26 cellular contexts compared by ENCODE assay signal in the genomic region with DNA sequence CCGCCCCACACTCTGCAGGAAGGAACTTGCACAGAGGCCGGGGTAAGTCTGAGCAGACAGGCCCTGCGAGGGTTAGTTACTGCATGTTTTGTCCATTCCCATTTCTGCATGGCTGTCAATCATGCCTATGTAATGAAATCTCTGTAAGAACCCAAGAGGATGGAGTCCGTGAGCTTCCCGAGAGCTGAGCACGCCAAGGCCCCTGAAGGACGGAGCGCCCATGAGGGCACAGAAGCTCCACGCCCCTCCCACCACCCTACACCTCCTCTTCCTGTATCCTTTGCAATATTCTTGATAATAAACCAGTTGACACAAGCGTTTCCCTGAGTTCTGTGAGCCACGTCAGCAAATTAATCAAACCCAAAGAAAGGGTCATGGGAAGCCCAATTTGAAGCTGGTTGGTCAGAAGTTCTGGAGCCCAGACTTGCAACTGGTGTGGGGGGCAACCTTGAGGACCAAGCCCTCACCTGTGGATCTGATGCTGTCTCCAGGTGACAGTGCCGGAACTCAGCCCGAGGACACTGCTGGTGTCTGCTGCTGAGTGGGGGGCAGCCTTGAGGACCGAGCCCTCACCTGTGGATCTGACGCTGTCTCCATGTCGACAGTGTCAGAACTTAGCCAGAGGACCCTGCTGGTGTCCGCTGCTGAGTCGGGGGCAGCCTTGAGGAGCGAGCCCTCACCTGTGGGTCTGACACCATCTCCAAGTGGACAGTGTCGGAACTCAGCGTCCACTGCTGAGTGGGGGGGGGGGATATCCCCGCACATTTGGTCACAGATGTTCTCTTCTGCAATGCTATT.
DNase-seq lines count a peak whose midpoint lies in the region; ATAC-seq, FAIRE-seq and TF ChIP-seq lines count a peak whose summit lies in the region.
"Had no signal": no experiment of that assay in that cellular context is flagged by ENCODE, and none has a peak within 500 bp of the region (broad histone marks: within the 10 kb centered on the region; RNA-seq: fewer than 3 reads in every experiment).

No MANE protein-coding gene starts in this region.

- H2AFZ ChIP-seq in HepG2 (ENCODE audit: low read length), result no peak overlapping the region

- no TSS peak for BruUV-seq in HepG2 (replicated peaks; lab: Mats Ljungman, UMichigan)

- peak; percentile 54 for DNase-seq in cardiac septum (ENCODE audit: low spot score)
- DNase-seq in heart left ventricle, result no peak
- no peak for DNase-seq in HepG2 (ENCODE audit: low spot score)
- DNase-seq in sigmoid colon, result peak; percentile 30
- DNase-seq in GM13977 (ENCODE audit: low spot score), result no peak
- DNase-seq in GM20000 (ENCODE audit: low spot score), result no peak
- DNase-seq in activated CD4-positive, alpha-beta T cell treated with anti-CD3 and anti-CD28 coated beads for 1 hour, result no peak
- DNase-seq: AML-193; CD4-positive, alpha-beta T cell; KBM-7; MV-4-11; NCI-H1105; NCI-H146; NCI-H2029; NCI-H446; NCI-H524 treated with DMSO at 0.1 percent for 48 hours; NCI-H774; NK-92 treated with Interleukin-12 subunit alpha and Interleukin-12 subunit beta, amount 100 ng/mL, for 24 hours; PC-3; SJCRH30 had no signal

- intact Hi-C loops in cardiac septum (cut with DNase I), result no loop called here
- intact Hi-C loops in heart left ventricle (cut with DNase I), result no loop called here
- intact Hi-C loops in HepG2 (cut with micrococcal nuclease; ENCODE audit: unreplicated experiment), result no loop called here
- intact Hi-C loops in sigmoid colon (cut with DNase I), result no loop called here

- 84 to 87% (median 85%) methylated on average over 19 to 22 of the region's 22 CpGs for WGBS in heart left ventricle, 4 donors
- 30% methylated on average over 8 of the region's 22 CpGs for WGBS in HepG2 (ENCODE audit: low lambda C conversion rate)
- WGBS in sigmoid colon, 2 donors, result 89 to 91% methylated on average over 22 of the region's 22 CpGs

- TF ChIP-seq RAD21 in HepG2 (CRISPR knock-in tag; IDR thresholded peaks at IDR 0.05), result no peak

- H3K4me1 ChIP-seq in heart left ventricle (no peaks in the 10 kb centered on the region), HepG2 (ENCODE audit: insufficient read depth, low read length) (no peaks in the 10 kb centered on the region), sigmoid colon (no peaks in the 10 kb centered on the region)
- H3K4me1 ChIP-seq: SJCRH30 had no signal

- H4K20me1 ChIP-seq in HepG2 (ENCODE audit: insufficient read depth, low read length), result peaks cover 2% of the 10 kb centered on the region; the same call in 1 of the 2 replicates

- TF ChIP-seq EP300 in HepG2 (IDR thresholded peaks at IDR 0.05; ENCODE audit: low read depth in 2 of 2, low read length in 2 of 2) (no peak), HepG2 (CRISPR knock-in tag; IDR thresholded peaks at IDR 0.05; ENCODE audit: borderline replicate concordance) (no peak), sigmoid colon (IDR thresholded peaks at IDR 0.05) (no peak)

- H3K36me3 ChIP-seq in heart left ventricle (no peaks in the 10 kb centered on the region), HepG2 (replicated peaks in 1 of 2; ENCODE audit: control insufficient read depth in 1 of 2, insufficient read depth in 2 of 2, low read length in 2 of 2) (no peaks in the 10 kb centered on the region), sigmoid colon (no peaks in the 10 kb centered on the region)
- H3K36me3 ChIP-seq: BLaER1 treated with 17β-estradiol and CSF1 and Interleukin-3, amounts not matched to agents 10 nM and 100 nM; SJCRH30 had no signal

- H3K4me3 ChIP-seq in heart left ventricle (no peak overlapping the region), HepG2 (replicated peaks in 1 of 3; ENCODE audit: insufficient read depth in 1 of 3, low read depth in 2 of 3, low read length in 3 of 3) (no peak overlapping the region), sigmoid colon (no peak overlapping the region)
- H3K4me3 ChIP-seq: BLaER1 treated with 17β-estradiol and CSF1 and Interleukin-3, amounts not matched to agents 10 nM and 100 nM; SJCRH30 had no signal

- no peak for FAIRE-seq in HepG2 (lab: Jason Lieb, UNC)
- FAIRE-seq: A204.1, D721Med, H54 had no signal

- POLR2A ChIA-PET in HepG2 (lab: Yijun Ruan, JAX), result no interaction called here

- H3K27ac ChIP-seq in heart left ventricle (no peak overlapping the region), HepG2 (ENCODE audit: extremely low read length, insufficient read depth, low read length) (no peak overlapping the region), sigmoid colon (no peak overlapping the region)
- H3K27ac ChIP-seq: BLaER1 treated with 17β-estradiol and CSF1 and Interleukin-3, amounts not matched to agents 10 nM and 100 nM; SJCRH30 had no signal

- no peak overlapping the region for H3K4me2 ChIP-seq in HepG2 (ENCODE audit: low read depth, low read length)
- H3K4me2 ChIP-seq: BLaER1 treated with 17β-estradiol and CSF1 and Interleukin-3, amounts not matched to agents 10 nM and 100 nM had no signal

- H3K9me3 ChIP-seq in heart left ventricle (no peaks in the 10 kb centered on the region), HepG2 (ENCODE audit: low read length) (no peaks in the 10 kb centered on the region), sigmoid colon (no peaks in the 10 kb centered on the region)
- H3K9me3 ChIP-seq: BLaER1 treated with 17β-estradiol and CSF1 and Interleukin-3, amounts not matched to agents 10 nM and 100 nM; SJCRH30 had no signal

- TF ChIP-seq POLR2A in heart left ventricle (IDR thresholded peaks at IDR 0.05) (no peak), HepG2 (IDR thresholded peaks at IDR 0.05; ENCODE audit: insufficient read depth in 1 of 2, low read depth in 2 of 2, low read length in 2 of 2) (no peak), sigmoid colon (IDR thresholded peaks at IDR 0.05) (no peak)

- CTCF ChIA-PET in HepG2 (lab: Yijun Ruan, JAX; ENCODE audit: low intra/inter-chr PET ratio, low total read pairs), result no interaction called here

- in situ Hi-C loops in HepG2 (cut with HindIII; ENCODE audit: extremely low pct_ligation_motif_present, low pct_unique_long_range_greater_than_20kb), result no loop called here
- in situ Hi-C loops in GM13977 (cut with MboI; ENCODE audit: low pct_unique_long_range_greater_than_20kb, low sequenced_read_pairs, unreplicated experiment), result no loop called here

- no peak for ATAC-seq in heart left ventricle
- ATAC-seq in HepG2, result no peak
- no peak for ATAC-seq in GM21515 (IDR thresholded peaks at IDR 0.05; ENCODE audit: unreplicated experiment)
- ATAC-seq: PC-3, SK-N-SH treated with all-trans-retinoic acid at 6 μM for 48 hours had no signal

- H3K9ac ChIP-seq in HepG2 (ENCODE audit: insufficient read depth, low read depth, low read length), result no peak overlapping the region
- H3K9ac ChIP-seq: BLaER1 treated with 17β-estradiol and CSF1 and Interleukin-3, amounts not matched to agents 10 nM and 100 nM had no signal

- H3K79me2 ChIP-seq in HepG2 (ENCODE audit: insufficient read depth, low read length), result no peaks in the 10 kb centered on the region

- TF ChIP-seq CTCF in heart left ventricle (IDR thresholded peaks at IDR 0.05), result no peak
- no peak for TF ChIP-seq CTCF in HepG2 (CRISPR knock-in tag; IDR thresholded peaks at IDR 0.05)
- no peak for TF ChIP-seq CTCF in sigmoid colon (IDR thresholded peaks at IDR 0.05)
- TF ChIP-seq CTCF in GM13977 (IDR thresholded peaks at IDR 0.05; ENCODE audit: extremely low read depth, insufficient read depth, missing control alignments), result no peak
- TF ChIP-seq CTCF in GM20000 (IDR thresholded peaks at IDR 0.05; ENCODE audit: extremely low read depth, missing control alignments), result no peak

- H3K27me3 ChIP-seq in heart left ventricle (peaks cover 0 to 24% (median 0%) of the 10 kb centered on the region in 9 donors), HepG2 (ENCODE audit: control insufficient read depth in 1 of 2, insufficient read depth in 2 of 2, low read length in 2 of 2) (peaks cover 4 to 77% of the 10 kb centered on the region in 2 experiments; a peak in 4 of 5 replicates), sigmoid colon (peaks cover 0 to 22% (median 9%) of the 10 kb centered on the region in 3 donors)
- H3K27me3 ChIP-seq: BLaER1 treated with 17β-estradiol and CSF1 and Interleukin-3, amounts not matched to agents 10 nM and 100 nM; SJCRH30 had no signal

TF ChIP-seq in HepG2, 621 proteins besides CTCF, POLR2A, EP300 and RAD21:
- TF ChIP-seq MAFK (conservative IDR thresholded peaks at IDR 0.05 in 1 of 2, IDR thresholded peaks at IDR 0.05 in 1 of 2; ENCODE audit: low read length in 2 of 2), result peak; percentile 52 to 73; a peak in 3 of 4 replicates
- TF ChIP-seq RBM22 (optimal IDR thresholded peaks at IDR 0.05; ENCODE audit: low read length), result no peak
- peak; percentile 50 for TF ChIP-seq MAFF (IDR thresholded peaks at IDR 0.05; ENCODE audit: low read depth, low read length)

Comparison
In these comparisons a context has a peak if more than half of its experiments do, and no peak if none do; other contexts are left out.
1. DNase-seq: peak in cardiac septum (single experiment) and sigmoid colon (single experiment); none in heart left ventricle (0 of 5), HepG2 (single experiment), GM13977 (single experiment), GM20000 (single experiment) and activated CD4-positive, alpha-beta T cell treated with anti-CD3 and anti-CD28 coated beads for 1 hour (single experiment).